In the genomic region with DNA sequence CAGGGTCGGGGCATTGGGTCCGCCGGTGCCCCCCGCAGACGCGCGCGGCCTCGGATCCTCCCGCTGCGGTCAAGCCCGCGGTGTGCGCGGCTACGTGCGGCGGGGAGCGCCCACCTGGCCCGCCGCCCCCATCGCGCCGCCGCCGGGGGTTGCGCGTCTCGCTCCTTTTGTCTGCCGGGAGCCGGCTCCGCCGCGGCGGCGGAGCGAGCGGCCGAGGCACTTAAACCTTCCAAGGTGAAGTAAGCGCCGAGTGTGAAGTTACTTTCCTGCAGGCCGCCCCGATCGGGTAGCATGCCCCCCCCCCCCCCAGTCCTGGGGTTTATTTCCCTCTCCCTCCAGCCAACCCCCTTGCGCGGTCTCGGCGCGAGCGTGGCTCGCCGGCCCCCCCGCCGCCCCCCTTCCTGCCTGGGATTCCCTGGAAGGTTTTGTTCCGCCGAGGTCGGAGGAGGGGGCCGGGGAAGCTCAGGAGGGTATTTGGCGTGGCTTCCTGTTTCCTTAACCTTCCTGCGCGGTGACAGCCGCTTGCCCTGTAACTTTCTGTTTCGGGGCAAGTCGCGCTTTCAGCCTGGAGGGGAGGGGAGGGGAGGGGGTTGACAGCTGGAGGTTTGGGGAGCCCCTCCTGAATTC, we compare ENCODE assay signal across 1 cellular context.
TF ChIP-seq lines count a peak whose summit lies in the region.

No MANE protein-coding gene starts in this region.

TF ChIP-seq in K562, 482 proteins besides CTCF, POLR2A, EP300 and RAD21 (continued from another document and continues in another):
- TF ChIP-seq CEBPZ (IDR thresholded peaks at IDR 0.05; ENCODE audit: borderline replicate concordance, low read depth, low read length), result no peak
- TF ChIP-seq CCNT2 (IDR thresholded peaks at IDR 0.05; ENCODE audit: borderline replicate concordance, extremely low read depth, insufficient read length, low read depth, low read length), result peak; percentile 37
- no peak for TF ChIP-seq ZC3H11A (IDR thresholded peaks at IDR 0.05; ENCODE audit: low read depth, low read length)
- TF ChIP-seq, protein P1, sequence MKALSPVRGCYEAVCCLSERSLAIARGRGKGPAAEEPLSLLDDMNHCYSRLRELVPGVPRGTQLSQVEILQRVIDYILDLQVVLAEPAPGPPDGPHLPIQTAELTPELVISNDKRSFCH (CRISPR knock-in tag; IDR thresholded peaks at IDR 0.05), result no peak
- TF ChIP-seq, protein P1 (tag; IDR thresholded peaks at IDR 0.05), result no peak
- TF ChIP-seq, protein P2, sequence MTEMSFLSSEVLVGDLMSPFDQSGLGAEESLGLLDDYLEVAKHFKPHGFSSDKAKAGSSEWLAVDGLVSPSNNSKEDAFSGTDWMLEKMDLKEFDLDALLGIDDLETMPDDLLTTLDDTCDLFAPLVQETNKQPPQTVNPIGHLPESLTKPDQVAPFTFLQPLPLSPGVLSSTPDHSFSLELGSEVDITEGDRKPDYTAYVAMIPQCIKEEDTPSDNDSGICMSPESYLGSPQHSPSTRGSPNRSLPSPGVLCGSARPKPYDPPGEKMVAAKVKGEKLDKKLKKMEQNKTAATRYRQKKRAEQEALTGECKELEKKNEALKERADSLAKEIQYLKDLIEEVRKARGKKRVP (CRISPR knock-in tag; IDR thresholded peaks at IDR 0.05), result no peak
- peak; percentile 45; the same call in 1 of the 2 replicates for TF ChIP-seq KAT7 (CRISPR knock-in tag; IDR thresholded peaks at IDR 0.05; ENCODE audit: borderline replicate concordance)
- TF ChIP-seq HMGN3 (IDR thresholded peaks at IDR 0.05; ENCODE audit: borderline replicate concordance, extremely low read depth, insufficient read length, low read depth, low read length), result no peak
- no peak for TF ChIP-seq FOXA1 (IDR thresholded peaks at IDR 0.05; ENCODE audit: borderline replicate concordance)
- peak in 1 of 2 experiments; percentile 44; a peak in 2 of 4 replicates for TF ChIP-seq MAZ (CRISPR knock-in tag; conservative IDR thresholded peaks at IDR 0.05 in 1 of 2, IDR thresholded peaks at IDR 0.05 in 1 of 2)
- TF ChIP-seq, protein P3, sequence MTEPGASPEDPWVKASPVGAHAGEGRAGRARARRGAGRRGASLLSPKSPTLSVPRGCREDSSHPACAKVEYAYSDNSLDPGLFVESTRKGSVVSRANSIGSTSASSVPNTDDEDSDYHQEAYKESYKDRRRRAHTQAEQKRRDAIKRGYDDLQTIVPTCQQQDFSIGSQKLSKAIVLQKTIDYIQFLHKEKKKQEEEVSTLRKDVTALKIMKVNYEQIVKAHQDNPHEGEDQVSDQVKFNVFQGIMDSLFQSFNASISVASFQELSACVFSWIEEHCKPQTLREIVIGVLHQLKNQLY (CRISPR knock-in tag; conservative IDR thresholded peaks at IDR 0.05), result no peak
- no peak for TF ChIP-seq PTRF (tag; IDR thresholded peaks at IDR 0.05)
- TF ChIP-seq ATF7 (IDR thresholded peaks at IDR 0.05), result no peak
- TF ChIP-seq THRAP3 (IDR thresholded peaks at IDR 0.05; ENCODE audit: borderline replicate concordance), result no peak
- peak; percentile 64 for TF ChIP-seq RB1 (IDR thresholded peaks at IDR 0.05; ENCODE audit: low read depth)
- TF ChIP-seq ZKSCAN8 (CRISPR knock-in tag; IDR thresholded peaks at IDR 0.05), result no peak
- TF ChIP-seq PHF8 (IDR thresholded peaks at IDR 0.05; ENCODE audit: borderline replicate concordance, low read length), result no peak; the same call in 1 of the 2 replicates
- TF ChIP-seq XRCC4 (IDR thresholded peaks at IDR 0.05; ENCODE audit: extremely low read depth, insufficient read depth, insufficient read length), result no peak
- TF ChIP-seq NR4A1 (CRISPR knock-in tag; IDR thresholded peaks at IDR 0.05), result no peak
- TF ChIP-seq NR4A1 (tag; IDR thresholded peaks at IDR 0.05), result no peak
- TF ChIP-seq, protein P4, sequence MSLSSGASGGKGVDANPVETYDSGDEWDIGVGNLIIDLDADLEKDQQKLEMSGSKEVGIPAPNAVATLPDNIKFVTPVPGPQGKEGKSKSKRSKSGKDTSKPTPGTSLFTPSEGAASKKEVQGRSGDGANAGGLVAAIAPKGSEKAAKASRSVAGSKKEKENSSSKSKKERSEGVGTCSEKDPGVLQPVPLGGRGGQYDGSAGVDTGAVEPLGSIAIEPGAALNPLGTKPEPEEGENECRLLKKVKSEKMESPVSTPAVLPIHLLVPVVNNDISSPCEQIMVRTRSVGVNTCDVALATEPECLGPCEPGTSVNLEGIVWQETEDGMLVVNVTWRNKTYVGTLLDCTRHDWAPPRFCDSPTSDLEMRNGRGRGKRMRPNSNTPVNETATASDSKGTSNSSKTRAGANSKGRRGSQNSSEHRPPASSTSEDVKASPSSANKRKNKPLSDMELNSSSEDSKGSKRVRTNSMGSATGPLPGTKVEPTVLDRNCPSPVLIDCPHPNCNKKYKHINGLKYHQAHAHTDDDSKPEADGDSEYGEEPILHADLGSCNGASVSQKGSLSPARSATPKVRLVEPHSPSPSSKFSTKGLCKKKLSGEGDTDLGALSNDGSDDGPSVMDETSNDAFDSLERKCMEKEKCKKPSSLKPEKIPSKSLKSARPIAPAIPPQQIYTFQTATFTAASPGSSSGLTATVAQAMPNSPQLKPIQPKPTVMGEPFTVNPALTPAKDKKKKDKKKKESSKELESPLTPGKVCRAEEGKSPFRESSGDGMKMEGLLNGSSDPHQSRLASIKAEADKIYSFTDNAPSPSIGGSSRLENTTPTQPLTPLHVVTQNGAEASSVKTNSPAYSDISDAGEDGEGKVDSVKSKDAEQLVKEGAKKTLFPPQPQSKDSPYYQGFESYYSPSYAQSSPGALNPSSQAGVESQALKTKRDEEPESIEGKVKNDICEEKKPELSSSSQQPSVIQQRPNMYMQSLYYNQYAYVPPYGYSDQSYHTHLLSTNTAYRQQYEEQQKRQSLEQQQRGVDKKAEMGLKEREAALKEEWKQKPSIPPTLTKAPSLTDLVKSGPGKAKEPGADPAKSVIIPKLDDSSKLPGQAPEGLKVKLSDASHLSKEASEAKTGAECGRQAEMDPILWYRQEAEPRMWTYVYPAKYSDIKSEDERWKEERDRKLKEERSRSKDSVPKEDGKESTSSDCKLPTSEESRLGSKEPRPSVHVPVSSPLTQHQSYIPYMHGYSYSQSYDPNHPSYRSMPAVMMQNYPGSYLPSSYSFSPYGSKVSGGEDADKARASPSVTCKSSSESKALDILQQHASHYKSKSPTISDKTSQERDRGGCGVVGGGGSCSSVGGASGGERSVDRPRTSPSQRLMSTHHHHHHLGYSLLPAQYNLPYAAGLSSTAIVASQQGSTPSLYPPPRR (CRISPR knock-in tag; IDR thresholded peaks at IDR 0.05; ENCODE audit: borderline replicate concordance), result no peak
- TF ChIP-seq HNRNPL (IDR thresholded peaks at IDR 0.05; ENCODE audit: low read depth, low read length), result no peak
- TF ChIP-seq, protein P5, sequence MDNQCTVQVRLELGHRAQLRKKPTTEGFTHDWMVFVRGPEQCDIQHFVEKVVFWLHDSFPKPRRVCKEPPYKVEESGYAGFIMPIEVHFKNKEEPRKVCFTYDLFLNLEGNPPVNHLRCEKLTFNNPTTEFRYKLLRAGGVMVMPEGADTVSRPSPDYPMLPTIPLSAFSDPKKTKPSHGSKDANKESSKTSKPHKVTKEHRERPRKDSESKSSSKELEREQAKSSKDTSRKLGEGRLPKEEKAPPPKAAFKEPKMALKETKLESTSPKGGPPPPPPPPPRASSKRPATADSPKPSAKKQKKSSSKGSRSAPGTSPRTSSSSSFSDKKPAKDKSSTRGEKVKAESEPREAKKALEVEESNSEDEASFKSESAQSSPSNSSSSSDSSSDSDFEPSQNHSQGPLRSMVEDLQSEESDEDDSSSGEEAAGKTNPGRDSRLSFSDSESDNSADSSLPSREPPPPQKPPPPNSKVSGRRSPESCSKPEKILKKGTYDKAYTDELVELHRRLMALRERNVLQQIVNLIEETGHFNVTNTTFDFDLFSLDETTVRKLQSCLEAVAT (IDR thresholded peaks at IDR 0.05), result no peak
- TF ChIP-seq ETV1 (tag; conservative IDR thresholded peaks at IDR 0.05; ENCODE audit: low read depth), result peak; percentile 48
- no peak for TF ChIP-seq ARID3A (IDR thresholded peaks at IDR 0.05; ENCODE audit: borderline replicate concordance, low read depth, low read length)
- TF ChIP-seq PHTF2 (CRISPR knock-in tag; IDR thresholded peaks at IDR 0.05), result no peak
- TF ChIP-seq, protein P6, sequence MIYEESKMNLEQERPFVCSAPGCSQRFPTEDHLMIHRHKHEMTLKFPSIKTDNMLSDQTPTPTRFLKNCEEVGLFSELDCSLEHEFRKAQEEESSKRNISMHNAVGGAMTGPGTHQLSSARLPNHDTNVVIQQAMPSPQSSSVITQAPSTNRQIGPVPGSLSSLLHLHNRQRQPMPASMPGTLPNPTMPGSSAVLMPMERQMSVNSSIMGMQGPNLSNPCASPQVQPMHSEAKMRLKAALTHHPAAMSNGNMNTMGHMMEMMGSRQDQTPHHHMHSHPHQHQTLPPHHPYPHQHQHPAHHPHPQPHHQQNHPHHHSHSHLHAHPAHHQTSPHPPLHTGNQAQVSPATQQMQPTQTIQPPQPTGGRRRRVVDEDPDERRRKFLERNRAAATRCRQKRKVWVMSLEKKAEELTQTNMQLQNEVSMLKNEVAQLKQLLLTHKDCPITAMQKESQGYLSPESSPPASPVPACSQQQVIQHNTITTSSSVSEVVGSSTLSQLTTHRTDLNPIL (CRISPR knock-in tag; IDR thresholded peaks at IDR 0.05), result no peak
